In genomic region chrX:10259716-10260115, GRCh38 we compare ENCODE assay signal across 27 cellular contexts.
DNase-seq lines count a peak whose midpoint lies in the region; ATAC-seq and TF ChIP-seq lines count a peak whose summit lies in the region.
"Had no signal": no experiment of that assay in that cellular context is flagged by ENCODE, and none has a peak within 500 bp of the region (broad histone marks: within the 10 kb centered on the region; RNA-seq: fewer than 3 reads in every experiment).

No MANE protein-coding gene starts in this region.

- intact Hi-C loops in ovary (cut with DNase I), result no loop called here

- H3K27ac Mint-ChIP-seq in activated T-helper 17 cell treated with anti-CD3 and anti-CD28 coated beads, Interleukin-2, amount 50 U/mL, for 72 hours, result no peak overlapping the region
- H3K27ac Mint-ChIP-seq: CD4-positive, alpha-beta T cell; natural killer cell; stimulated activated naive B cell treated with anti-CD40 and anti-IgM and Interleukin-4, amounts not matched to agents 10 μg/mL and 1 μg/mL and 100 μg/mL, for 72 hours; T-helper 17 cell; type B pancreatic cell had no signal

- H3K9me3 ChIP-seq in ovary, result no peaks in the 10 kb centered on the region
- H3K9me3 ChIP-seq: body of pancreas had no signal

- H3K27me3 ChIP-seq in ovary, result no peaks in the 10 kb centered on the region
- H3K27me3 ChIP-seq: body of pancreas had no signal

- 11 to 19% (median 18%) methylated on average over 1 of the region's 1 CpG for WGBS in ovary, 3 donors

- H3K36me3 ChIP-seq in ovary, result no peaks in the 10 kb centered on the region

- no peaks in the 10 kb centered on the region for H3K27me3 Mint-ChIP-seq in activated T-helper 17 cell treated with anti-CD3 and anti-CD28 coated beads, Interleukin-2, amount 50 U/mL, for 72 hours
- H3K27me3 Mint-ChIP-seq: CD4-positive, alpha-beta T cell; T-helper 17 cell; type B pancreatic cell had no signal

- no peak overlapping the region for H3K27ac ChIP-seq in ovary
- H3K27ac ChIP-seq: body of pancreas, PC-9 had no signal

- H3K4me1 ChIP-seq in ovary (ENCODE audit: insufficient read depth), result no peaks in the 10 kb centered on the region
- H3K4me1 ChIP-seq: body of pancreas had no signal

- TF ChIP-seq POLR2A in ovary (IDR thresholded peaks at IDR 0.05), result no peak

- no peak for TF ChIP-seq EP300 in ovary (IDR thresholded peaks at IDR 0.05)

- no peaks in the 10 kb centered on the region for H3K9me3 Mint-ChIP-seq in activated T-helper 17 cell treated with anti-CD3 and anti-CD28 coated beads, Interleukin-2, amount 50 U/mL, for 72 hours
- H3K9me3 Mint-ChIP-seq: natural killer cell had no signal

- no peak overlapping the region for H3K4me3 Mint-ChIP-seq in activated T-helper 17 cell treated with anti-CD3 and anti-CD28 coated beads, Interleukin-2, amount 50 U/mL, for 72 hours
- H3K4me3 Mint-ChIP-seq: CD4-positive, alpha-beta T cell; natural killer cell; stimulated activated naive B cell treated with anti-CD40 and anti-IgM and Interleukin-4, amounts not matched to agents 10 μg/mL and 1 μg/mL and 100 μg/mL, for 72 hours; T-helper 17 cell; type B pancreatic cell had no signal

- no peak for ATAC-seq in activated T-helper 17 cell treated with anti-CD3 and anti-CD28 coated beads, Interleukin-2, amount 50 U/mL, for 72 hours (replicated peaks)
- ATAC-seq: activated CD4-positive, CD25-positive, alpha-beta regulatory T cell treated with anti-CD3 and anti-CD28 coated beads, Interleukin-2, amount 50 U/mL, for 24 hours; body of pancreas; natural killer cell; Right ventricle myocardium inferior; stimulated activated naive B cell treated with anti-CD40 and anti-IgM and Interleukin-4, amounts not matched to agents 10 μg/mL and 1 μg/mL and 100 μg/mL, for 72 hours; T-helper 17 cell had no signal

- H3K36me3 Mint-ChIP-seq in activated T-helper 17 cell treated with anti-CD3 and anti-CD28 coated beads, Interleukin-2, amount 50 U/mL, for 72 hours (ENCODE audit: low read depth), result no peaks in the 10 kb centered on the region
- H3K36me3 Mint-ChIP-seq: natural killer cell; stimulated activated naive B cell treated with anti-CD40 and anti-IgM and Interleukin-4, amounts not matched to agents 10 μg/mL and 1 μg/mL and 100 μg/mL, for 72 hours; type B pancreatic cell had no signal

- DNase-seq in GM03348 (ENCODE audit: low spot score) (peak; percentile 45), astrocyte of the hippocampus (ENCODE audit: low read depth, low spot score) (peak; percentile 54), fibroblast of peridontal ligament (ENCODE audit: extremely low read depth) (peak; percentile 84), hippocampal formation (lab: John Stamatoyannopoulos, UW) (no peak), NCI-H2196 (lab: John Stamatoyannopoulos, UW; ENCODE audit: unreplicated experiment) (no peak), ovary (no peak)
- DNase-seq: activated CD4-positive, alpha-beta T cell treated with anti-CD3 and anti-CD28 coated beads, Interleukin-2, amount 50 U/mL, for 48 hours; activated T-cell treated with anti-CD3 and anti-CD28 coated beads, Interleukin-2, amount 50 U/mL, for 48 hours; AML-193; body of pancreas; CD4-positive, alpha-beta T cell; HCEC 1CT; natural killer cell; NCI-H1417 treated with DMSO at 0.1 percent for 48 hours; NCI-H2029 treated with DMSO at 0.1 percent for 48 hours; NCI-H2227 treated with DMSO at 0.1 percent for 48 hours; NCI-H526 treated with DMSO at 0.1 percent for 48 hours; PC-9; small intestine; stimulated activated naive B cell treated with anti-CD40 and anti-IgM and Interleukin-4, amounts not matched to agents 10 μg/mL and 1 μg/mL and 100 μg/mL, for 72 hours; substantia nigra; T-helper 17 cell had no signal

- no peak overlapping the region for H3K4me3 ChIP-seq in ovary
- H3K4me3 ChIP-seq: body of pancreas, lung, PC-9 had no signal

- H3K4me1 Mint-ChIP-seq in activated T-helper 17 cell treated with anti-CD3 and anti-CD28 coated beads, Interleukin-2, amount 50 U/mL, for 72 hours, result no peaks in the 10 kb centered on the region
- H3K4me1 Mint-ChIP-seq: natural killer cell, T-helper 17 cell had no signal

- TF ChIP-seq CTCF in ovary (IDR thresholded peaks at IDR 0.05), result no peak

Comparison
In these comparisons a context has a peak if more than half of its experiments do, and no peak if none do; other contexts are left out.
1. DNase-seq: peak in GM03348 (single experiment), astrocyte of the hippocampus (single experiment) and fibroblast of peridontal ligament (single experiment); none in hippocampal formation (0 of 2), NCI-H2196 (single experiment) and ovary (0 of 5).